Comparison of ENCODE assay signal across 7 cellular contexts in the genomic region with DNA sequence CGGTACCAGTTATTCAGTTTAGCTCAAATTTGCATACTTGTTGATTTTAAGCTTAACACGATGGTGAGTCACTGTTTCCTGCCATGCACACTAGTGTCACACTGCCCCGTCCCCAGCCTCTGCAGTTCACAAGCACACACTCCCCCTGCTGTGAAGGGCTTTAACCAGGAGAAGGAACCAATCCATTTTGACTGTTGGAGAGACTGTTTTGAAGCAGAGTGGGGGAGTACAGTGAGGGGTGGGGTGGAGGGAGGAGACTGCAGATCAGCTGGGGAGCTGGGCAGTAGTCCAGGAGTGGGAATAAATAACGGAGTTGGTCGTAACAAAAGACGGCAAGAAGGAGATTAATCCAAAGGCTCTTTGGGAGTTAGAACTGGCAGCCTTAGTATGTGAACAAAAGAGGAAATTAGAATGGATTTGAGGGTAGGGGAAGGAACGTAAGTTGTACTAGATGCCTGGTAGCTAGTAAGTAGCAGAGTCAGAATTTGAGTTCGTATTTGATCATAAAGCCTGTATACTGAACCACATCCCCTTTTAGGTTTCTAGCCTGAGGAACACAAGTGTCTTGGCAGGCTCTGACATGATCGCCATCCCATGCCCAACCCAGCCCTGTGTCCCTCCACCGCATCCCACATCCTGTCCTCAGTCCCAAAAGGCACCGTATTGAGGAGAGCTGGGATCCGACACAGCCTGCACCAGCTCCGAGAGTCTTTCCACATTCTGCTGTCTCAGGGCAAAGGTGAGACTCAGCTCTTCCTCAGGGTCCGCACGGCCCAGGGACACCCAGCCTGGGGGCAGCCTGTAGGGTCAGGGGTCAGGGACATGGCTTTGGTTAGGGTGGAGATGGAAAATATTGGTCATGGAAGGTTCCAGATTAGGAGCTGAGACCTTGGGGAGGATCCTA. TPM values are rescaled to one million over a fixed set of nuclear protein-coding genes. Genes with fewer than 3 reads are reported as not detected.
DNase-seq lines count a peak whose midpoint lies in the region; ATAC-seq and TF ChIP-seq lines count a peak whose summit lies in the region.

No MANE protein-coding gene starts in this region.

- peak in 1 of 4 donors; percentile 59 for TF ChIP-seq POLR2A in esophagus squamous epithelium (IDR thresholded peaks at IDR 0.05)

- H3K4me1 ChIP-seq in esophagus squamous epithelium (peaks cover 15 to 31% (median 23%) of the 10 kb centered on the region in 3 donors), thymus (ENCODE audit: control insufficient read depth, insufficient read depth, low read length) (peaks cover 7% of the 10 kb centered on the region)

- H3K4me3 ChIP-seq in esophagus squamous epithelium (peak overlapping the region; percentile 53 to 86 (median 65)), thymus (ENCODE audit: low read length) (peak overlapping the region; percentile 84)

- H3K4me3 Mint-ChIP-seq in natural killer cell = no peak overlapping the region

- intact Hi-C loops in esophagus squamous epithelium (cut with DNase I) (loop anchor here (10.0 kb wide), 1 partner anchor 134 kb away; a partner anchor contains a TSS), natural killer cell (cut with micrococcal nuclease) (loop anchor here (1.0 to 10.0 kb wide), 4 partner anchors 15 to 224 kb away; a partner anchor contains a TSS)

- no peaks in the 10 kb centered on the region for H3K9me3 Mint-ChIP-seq in natural killer cell

- H3K27ac Mint-ChIP-seq in natural killer cell = no peak overlapping the region

- peak overlapping the region; percentile 79 to 96 (median 89) for H3K27ac ChIP-seq in esophagus squamous epithelium
- H3K27ac ChIP-seq in thymus (ENCODE audit: low read depth) = peak overlapping the region; percentile 86

- ATAC-seq in GM19455 (IDR thresholded peaks at IDR 0.05; ENCODE audit: unreplicated experiment) (peak; percentile 1), natural killer cell (peak; percentile 58 to 76 (median 64)), HG02571 (IDR thresholded peaks at IDR 0.05; ENCODE audit: unreplicated experiment) (no peak)

- WGBS in esophagus squamous epithelium, 2 donors = 3 to 4% methylated on average over 12 to 14 of the region's 15 CpGs
- WGBS in thymus = 9% methylated on average over 15 of the region's 15 CpGs

- H3K9me3 ChIP-seq in esophagus squamous epithelium (no peaks in the 10 kb centered on the region), thymus (ENCODE audit: control insufficient read depth) (no peaks in the 10 kb centered on the region)

- H3K27me3 Mint-ChIP-seq in natural killer cell (ENCODE audit: low read depth in 2 of 2) = no peaks in the 10 kb centered on the region

- H3K36me3 ChIP-seq in esophagus squamous epithelium (peaks cover 5 to 32% (median 7%) of the 10 kb centered on the region in 3 donors), thymus (ENCODE audit: control insufficient read depth, insufficient read depth) (peaks cover 12% of the 10 kb centered on the region)

- H3K4me1 Mint-ChIP-seq in natural killer cell = peaks cover 0 to 8% of the 10 kb centered on the region in 2 donors

- H3K36me3 Mint-ChIP-seq in natural killer cell = no peaks in the 10 kb centered on the region

- TF ChIP-seq CTCF in esophagus squamous epithelium (IDR thresholded peaks at IDR 0.05) (no peak), natural killer cell (IDR thresholded peaks at IDR 0.05) (no peak)

- H3K27me3 ChIP-seq in esophagus squamous epithelium = no peaks in the 10 kb centered on the region
- H3K27me3 ChIP-seq in thymus (ENCODE audit: control insufficient read depth, insufficient read depth) = no peaks in the 10 kb centered on the region

- DNase-seq in NCI-H69 (lab: John Stamatoyannopoulos, UW) = peak; percentile 33
- DNase-seq in activated T-cell treated with anti-CD3 and anti-CD28 coated beads for 48 hours (ENCODE audit: low read depth) = peak; percentile 31
- no peak for DNase-seq in esophagus squamous epithelium (lab: John Stamatoyannopoulos, UW)
- DNase-seq in natural killer cell = peak; percentile 65

RNA-seq across cellular contexts. Expression of a gene that starts 0.9 kb away (rescaled TPM):
- total RNA-seq in esophagus squamous epithelium (10 to 100 TPM; 15.4 to 34.9 (median 27.8) TPM), natural killer cell (100 to 1,000 TPM; 123 to 135 (median 131) TPM)
- polyA plus RNA-seq in thymus = 59.4 TPM

RNA-seq across cellular contexts. Expression of a gene that starts 6.4 kb away (rescaled TPM):
- total RNA-seq in esophagus squamous epithelium = 10 to 100 TPM; 31.9 to 69.2 (median 48.6) TPM
- total RNA-seq in natural killer cell = 100 to 1,000 TPM; 154 to 191 (median 158) TPM
- polyA plus RNA-seq in thymus = 119 TPM

RNA-seq across cellular contexts. Expression of a gene that starts 14.8 kb away (rescaled TPM):
- 100 to 1,000 TPM in 1 of 4 donors, 10 to 100 TPM in 3; 34.5 to 128 (median 49.5) TPM for total RNA-seq in esophagus squamous epithelium
- total RNA-seq in natural killer cell = 100 to 1,000 TPM; 109 to 145 (median 142) TPM
- polyA plus RNA-seq in thymus = 74.6 TPM

RNA-seq across cellular contexts. Expression of a gene that starts 15.0 kb away (rescaled TPM):
- total RNA-seq in esophagus squamous epithelium (10 to 100 TPM; 10.9 to 23.5 (median 15.7) TPM), natural killer cell (10 to 100 TPM; 31.3 to 35.9 (median 31.9) TPM)
- 32.2 TPM for polyA plus RNA-seq in thymus

RNA-seq across cellular contexts. Expression of a gene that starts 37.2 kb away (rescaled TPM):
- total RNA-seq in esophagus squamous epithelium (1 to 10 TPM; 1.1 to 9.9 (median 2.3) TPM), natural killer cell (1 to 10 TPM in 1 of 3 donors, under 1 TPM in 2; 0.49 to 1.0 (median 0.83) TPM)
- 6.5 TPM for polyA plus RNA-seq in thymus
